3 cellular contexts compared by ENCODE assay signal in genomic region chrX:1407035-1407434, GRCh38.
A peak's percentile ranks its signal among the peaks of the same experiment; 100 is the strongest.
TF ChIP-seq lines count a peak whose summit lies in the region.

No MANE protein-coding gene starts in this region.

TF ChIP-seq in HepG2, 621 proteins besides CTCF, POLR2A, EP300 and RAD21:
- no peak for TF ChIP-seq ZBTB2 (CRISPR knock-in tag; IDR thresholded peaks at IDR 0.05; ENCODE audit: low read depth)
- no peak for TF ChIP-seq DDIT3 (CRISPR knock-in tag; IDR thresholded peaks at IDR 0.05)
- no peak for TF ChIP-seq ZNF414 (CRISPR knock-in tag; IDR thresholded peaks at IDR 0.05)
- TF ChIP-seq ZNF557 (CRISPR knock-in tag; IDR thresholded peaks at IDR 0.05) = no peak
- TF ChIP-seq KLF11 (CRISPR knock-in tag; IDR thresholded peaks at IDR 0.05) = no peak
- no peak for TF ChIP-seq DZIP1 (CRISPR knock-in tag; IDR thresholded peaks at IDR 0.05)

TF ChIP-seq in HEK293, 187 proteins besides CTCF, POLR2A, EP300 and RAD21:
- TF ChIP-seq INSM2 (tag by site-specific recombination; IDR thresholded peaks at IDR 0.05) (no peak), ZNF10 (tag by site-specific recombination; IDR thresholded peaks at IDR 0.05) (no peak), ZNF426 (tag by site-specific recombination; IDR thresholded peaks at IDR 0.05) (no peak), ZNF366 (tag by site-specific recombination; conservative IDR thresholded peaks at IDR 0.05) (peak; percentile 74), ZBTB17 (tag by site-specific recombination; IDR thresholded peaks at IDR 0.05) (peak; percentile 100), ZNF501 (tag by site-specific recombination; IDR thresholded peaks at IDR 0.05) (no peak), YY1 (tag by site-specific recombination; IDR thresholded peaks at IDR 0.05) (no peak), SP3 (tag by site-specific recombination; IDR thresholded peaks at IDR 0.05) (no peak), ZNF48 (tag by site-specific recombination; IDR thresholded peaks at IDR 0.05) (no peak), ZBTB21 (tag by site-specific recombination; IDR thresholded peaks at IDR 0.05) (no peak)
TF ChIP-seq in HEK293: peak in this region for 2.

TF ChIP-seq in K562, 482 proteins besides CTCF, POLR2A, EP300 and RAD21:
- TF ChIP-seq CBFA2T2 (conservative IDR thresholded peaks at IDR 0.05) (no peak), CREBBP (IDR thresholded peaks at IDR 0.05; ENCODE audit: low read depth, low read length) (peak; percentile 9)
